Comparison of ENCODE assay signal across 12 cellular contexts in the genomic region with DNA sequence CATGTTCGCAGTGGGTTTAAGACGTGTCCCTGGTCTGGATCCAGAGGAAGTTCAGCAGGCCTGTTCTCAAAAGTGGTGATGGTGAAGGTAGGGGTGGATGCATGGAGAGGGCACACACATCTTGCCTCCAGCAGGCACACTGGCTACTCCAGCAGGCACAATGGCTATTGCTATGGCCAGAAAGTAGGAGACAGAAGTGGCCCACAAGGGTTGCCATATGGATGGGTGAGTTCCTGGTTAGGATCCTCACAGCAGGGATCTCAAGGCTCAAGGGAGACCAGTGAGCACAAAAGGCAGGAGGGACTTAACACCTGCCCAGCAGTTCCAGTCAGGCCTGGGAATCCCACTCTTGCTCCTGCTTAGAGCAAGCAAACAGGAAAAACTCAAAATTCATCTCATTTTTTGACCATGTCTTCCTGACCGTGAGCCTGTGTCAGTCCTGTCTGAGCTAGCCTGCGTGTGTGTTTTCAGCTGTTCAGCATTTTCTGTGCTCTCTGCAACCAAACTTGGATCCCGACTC.
DNase-seq lines count a peak whose midpoint lies in the region; ATAC-seq and TF ChIP-seq lines count a peak whose summit lies in the region.
"Had no signal": no experiment of that assay in that cellular context is flagged by ENCODE, and none has a peak within 500 bp of the region (broad histone marks: within the 10 kb centered on the region; RNA-seq: fewer than 3 reads in every experiment).

No MANE protein-coding gene starts in this region.

- TF ChIP-seq POLR2A in gastrocnemius medialis (IDR thresholded peaks at IDR 0.05), result no peak

- H3K27ac Mint-ChIP-seq in CD8-positive, alpha-beta T cell, result peak overlapping the region; percentile 95
- H3K27ac Mint-ChIP-seq in effector memory CD8-positive, alpha-beta T cell, result peak overlapping the region; percentile 95 to 96

- H3K27ac ChIP-seq in CD8-positive, alpha-beta T cell (ENCODE audit: low read depth, low read length), result peak overlapping the region; percentile 57
- H3K27ac ChIP-seq in gastrocnemius medialis, result peak overlapping the region; percentile 2 to 21 (median 12)

- CTCF ChIA-PET in CD8-positive, alpha-beta T cell (lab: Charles Lee), result interaction anchor here (0.6 to 4.0 kb wide), 8 partner anchors 14 to 429 kb away, joined by 3 to 28 read pairs (median 6); a partner anchor contains a TSS

- peaks cover 46% of the 10 kb centered on the region for H3K36me3 Mint-ChIP-seq in CD8-positive, alpha-beta T cell
- H3K36me3 Mint-ChIP-seq in effector memory CD8-positive, alpha-beta T cell (ENCODE audit: insufficient read depth), result peaks cover 23% of the 10 kb centered on the region

- H3K9me3 ChIP-seq in CD8-positive, alpha-beta T cell (ENCODE audit: low read length), result no peaks in the 10 kb centered on the region
- H3K9me3 ChIP-seq in gastrocnemius medialis, result no peaks in the 10 kb centered on the region
- H3K9me3 ChIP-seq: HAP-1 had no signal

- no peaks in the 10 kb centered on the region for H3K27me3 Mint-ChIP-seq in CD8-positive, alpha-beta T cell (ENCODE audit: low read depth)
- H3K27me3 Mint-ChIP-seq in effector memory CD8-positive, alpha-beta T cell, result no peaks in the 10 kb centered on the region

- H3K36me3 ChIP-seq in CD8-positive, alpha-beta T cell (ENCODE audit: insufficient read depth, low read length), result no peaks in the 10 kb centered on the region
- H3K36me3 ChIP-seq in gastrocnemius medialis, result peaks cover 0 to 19% of the 10 kb centered on the region in 2 donors
- H3K36me3 ChIP-seq: HAP-1 had no signal

- no peaks in the 10 kb centered on the region for H3K27me3 ChIP-seq in CD8-positive, alpha-beta T cell (ENCODE audit: insufficient read depth, low read length)
- H3K27me3 ChIP-seq in gastrocnemius medialis, result no peaks in the 10 kb centered on the region

- H3K9me3 Mint-ChIP-seq in CD8-positive, alpha-beta T cell, result peaks cover 5% of the 10 kb centered on the region
- peaks cover 0 to 2% of the 10 kb centered on the region in 2 donors for H3K9me3 Mint-ChIP-seq in effector memory CD8-positive, alpha-beta T cell

- intact Hi-C loops in CD8-positive, alpha-beta T cell (cut with DNase I, micrococcal nuclease), result loop anchor here (5.0 to 10.0 kb wide), 4 partner anchors 96 to 602 kb away; a partner anchor contains a TSS
- intact Hi-C loops in gastrocnemius medialis (cut with DNase I; ENCODE audit: low total_unique reads), result no loop called here

- no peak for DNase-seq in CD8-positive, alpha-beta T cell
- DNase-seq in Jurkat, Clone E6-1 (ENCODE audit: low read depth, low spot score), result no peak
- DNase-seq in effector memory CD8-positive, alpha-beta T cell, result no peak
- DNase-seq in gastrocnemius medialis (no peak), NCI-H446 treated with DMSO at 0.1 percent for 48 hours (lab: John Stamatoyannopoulos, UW) (no peak), SIG-M5 (lab: John Stamatoyannopoulos, UW) (no peak), NCI-H2227 (lab: John Stamatoyannopoulos, UW; ENCODE audit: unreplicated experiment) (no peak), DMS 273 (lab: John Stamatoyannopoulos, UW; ENCODE audit: unreplicated experiment) (no peak)
- DNase-seq: stimulated activated CD4-positive, alpha-beta T cell treated with anti-CD3 and anti-CD28 coated beads, Interleukin-2, amount 100 ng/mL, for 24 hours; SW 1271; trophoblast cell had no signal

- peaks cover 64% of the 10 kb centered on the region for H3K4me1 Mint-ChIP-seq in CD8-positive, alpha-beta T cell (ENCODE audit: low read depth)
- H3K4me1 Mint-ChIP-seq in effector memory CD8-positive, alpha-beta T cell (ENCODE audit: low read depth in 2 of 2), result peaks cover 40 to 59% of the 10 kb centered on the region in 2 donors

- peak overlapping the region; percentile 85 for H3K4me3 Mint-ChIP-seq in CD8-positive, alpha-beta T cell
- peak overlapping the region; percentile 81 to 82 for H3K4me3 Mint-ChIP-seq in effector memory CD8-positive, alpha-beta T cell

- peak overlapping the region; percentile 16 for H3K4me3 ChIP-seq in CD8-positive, alpha-beta T cell (ENCODE audit: low read depth, low read length)
- peak overlapping the region; percentile 44 for H3K4me3 ChIP-seq in Jurkat, Clone E6-1 (ENCODE audit: low read length)
- no peak overlapping the region for H3K4me3 ChIP-seq in gastrocnemius medialis
- H3K4me3 ChIP-seq: HAP-1 had no signal

- no peak for ATAC-seq in CD8-positive, alpha-beta T cell
- ATAC-seq in effector memory CD8-positive, alpha-beta T cell (replicated peaks), result no peak
- no peak for ATAC-seq in gastrocnemius medialis

- TF ChIP-seq CTCF in CD8-positive, alpha-beta T cell (IDR thresholded peaks at IDR 0.05), result no peak
- no peak for TF ChIP-seq CTCF in gastrocnemius medialis (IDR thresholded peaks at IDR 0.05 in 4 of 5, conservative IDR thresholded peaks at IDR 0.05 in 1 of 5)

- in situ Hi-C loops in gastrocnemius medialis (cut with MboI; ENCODE audit: low sequenced_read_pairs in 4 of 4), result no loop called here

- peaks cover 24% of the 10 kb centered on the region for H3K4me1 ChIP-seq in CD8-positive, alpha-beta T cell (ENCODE audit: insufficient read depth, low read length)
- H3K4me1 ChIP-seq in gastrocnemius medialis, result peaks cover 19 to 39% of the 10 kb centered on the region in 2 donors
- H3K4me1 ChIP-seq: HAP-1 had no signal

- POLR2A ChIA-PET in CD8-positive, alpha-beta T cell (lab: Charles Lee), result interaction anchor here (0.8 to 1.7 kb wide), 6 partner anchors 8 to 91 kb away, joined by 3 to 6 read pairs (median 4); no protein-coding TSS in a partner anchor

Comparison
In these comparisons a context has a peak if more than half of its experiments do, and no peak if none do; other contexts are left out.
1. H3K4me3 ChIP-seq: peak in CD8-positive, alpha-beta T cell (single experiment) and Jurkat, Clone E6-1 (single experiment); none in gastrocnemius medialis (0 of 4).